1 cellular context compared by ENCODE assay signal in genomic region chr3:118760611-118761606, GRCh38.
TF ChIP-seq lines count a peak whose summit lies in the region.

No MANE protein-coding gene starts in this region.

TF ChIP-seq in liver, 16 proteins besides CTCF, POLR2A, EP300 and RAD21 (continued from another document):
- no peak for TF ChIP-seq REST (IDR thresholded peaks at IDR 0.05)
- TF ChIP-seq RXRA (IDR thresholded peaks at IDR 0.05), result no peak
